8 cellular contexts compared by ENCODE assay signal in genomic region chr10:6647811-6648526, GRCh38.
DNase-seq lines count a peak whose midpoint lies in the region; ATAC-seq and TF ChIP-seq lines count a peak whose summit lies in the region.

No MANE protein-coding gene starts in this region.

- no peaks in the 10 kb centered on the region for H3K36me3 Mint-ChIP-seq in natural killer cell treated with Interleukin-12 subunit alpha and Interleukin-12 subunit beta and Interleukin-15 and Interleukin-18, amount 100 ng/mL, for 72 hours

- H3K4me3 ChIP-seq in Loucy (ENCODE audit: low read length, poor library complexity, severe bottlenecking) = no peak overlapping the region
- H3K4me3 ChIP-seq in dorsolateral prefrontal cortex = peak overlapping the region in 3 of 59 donors; percentile 13 to 44 (median 33)
- H3K4me3 ChIP-seq in tibial nerve = no peak overlapping the region

- H3K4me1 Mint-ChIP-seq in natural killer cell treated with Interleukin-12 subunit alpha and Interleukin-12 subunit beta and Interleukin-15 and Interleukin-18, amount 100 ng/mL, for 72 hours (ENCODE audit: low read depth in 2 of 2) = peaks cover 28 to 36% of the 10 kb centered on the region in 2 donors

- H3K9me3 Mint-ChIP-seq in natural killer cell treated with Interleukin-12 subunit alpha and Interleukin-12 subunit beta and Interleukin-15 and Interleukin-18, amount 100 ng/mL, for 72 hours = no peaks in the 10 kb centered on the region

- H3K27ac Mint-ChIP-seq in natural killer cell treated with Interleukin-12 subunit alpha and Interleukin-12 subunit beta and Interleukin-15 and Interleukin-18, amount 100 ng/mL, for 72 hours = peak overlapping the region; percentile 20 to 91

- H3K36me3 ChIP-seq in Loucy (ENCODE audit: insufficient read depth, low read length) = no peaks in the 10 kb centered on the region
- H3K36me3 ChIP-seq in tibial nerve = no peaks in the 10 kb centered on the region

- 52 to 56% methylated on average over 13 of the region's 13 CpGs for WGBS in tibial nerve, 2 donors

- no peak overlapping the region for H3K4me2 ChIP-seq in Loucy (ENCODE audit: low read depth, low read length, poor library complexity, severe bottlenecking)

- no peak for TF ChIP-seq POLR2A in tibial nerve (IDR thresholded peaks at IDR 0.05)

- peak overlapping the region in 19 of 59 donors; percentile 15 to 71 (median 53) for H3K27ac ChIP-seq in dorsolateral prefrontal cortex
- no peak overlapping the region for H3K27ac ChIP-seq in tibial nerve

- TF ChIP-seq CTCF in Loucy (conservative IDR thresholded peaks at IDR 0.05; ENCODE audit: low read length) (peak; percentile 93), dorsolateral prefrontal cortex (IDR thresholded peaks at IDR 0.05 in 54 of 56, conservative IDR thresholded peaks at IDR 0.05 in 2 of 56; ENCODE audit: low read depth in 1 of 56, partially characterized antibody in 56 of 56) (peak; percentile 35 to 92 (median 77)), tibial nerve (IDR thresholded peaks at IDR 0.05) (peak in 4 of 5 experiments; percentile 23 to 59 (median 36))

- no peak overlapping the region for H3K9ac ChIP-seq in Loucy (ENCODE audit: low read depth, low read length, poor library complexity, severe bottlenecking)

- H3K4me1 ChIP-seq in Loucy (ENCODE audit: insufficient read depth, low read length, poor library complexity, severe bottlenecking) = peaks cover 20% of the 10 kb centered on the region
- H3K4me1 ChIP-seq in tibial nerve = no peaks in the 10 kb centered on the region

- H3K9me3 ChIP-seq in Loucy (ENCODE audit: insufficient read depth, low read depth, low read length) (no peaks in the 10 kb centered on the region), tibial nerve (no peaks in the 10 kb centered on the region)

- H3K4me3 Mint-ChIP-seq in natural killer cell treated with Interleukin-12 subunit alpha and Interleukin-12 subunit beta and Interleukin-15 and Interleukin-18, amount 100 ng/mL, for 72 hours = peak overlapping the region; percentile 4

- TF ChIP-seq EP300 in tibial nerve (IDR thresholded peaks at IDR 0.05) = no peak

- H2AFZ ChIP-seq in Loucy (ENCODE audit: low read length) = no peak overlapping the region

- no peaks in the 10 kb centered on the region for H3K79me2 ChIP-seq in Loucy (ENCODE audit: insufficient read depth, low read length)

- peak in 12 of 14 donors; percentile 1 to 66 (median 28) for DNase-seq in C1 segment of cervical spinal cord (lab: John Stamatoyannopoulos, UW)
- peak; percentile 58 to 62 for DNase-seq in activated CD4-positive, alpha-beta T cell treated with anti-CD3 and anti-CD28 coated beads, Interleukin-2, amount 50 U/mL, for 4 hours
- peak; percentile 7 to 75 (median 58) for DNase-seq in dorsolateral prefrontal cortex
- DNase-seq in natural killer cell treated with Interleukin-12 subunit alpha and Interleukin-12 subunit beta and Interleukin-15 and Interleukin-18, amount 100 ng/mL, for 72 hours (ENCODE audit: low spot score) = peak; percentile 75
- DNase-seq in tibial nerve (ENCODE audit: low spot score in 2 of 2) = peak in 1 of 2 donors; percentile 23
- DNase-seq in NCI-H1092 (lab: John Stamatoyannopoulos, UW) = no peak

- intact Hi-C loops in dorsolateral prefrontal cortex (cut with DNase I) = loop anchor here (1.0 to 10.0 kb wide), 6 partner anchors 36 to 201 kb away; partner anchors contain the start of gene PRKCQ (in 2 of the 2)

- ATAC-seq in GM19455 (IDR thresholded peaks at IDR 0.05; ENCODE audit: unreplicated experiment) = peak; percentile 90
- peak; percentile 88 to 90 for ATAC-seq in natural killer cell treated with Interleukin-12 subunit alpha and Interleukin-12 subunit beta and Interleukin-15 and Interleukin-18, amount 100 ng/mL, for 72 hours

- H4K20me1 ChIP-seq in Loucy (ENCODE audit: insufficient read depth, low read length, poor library complexity, severe bottlenecking) = no peaks in the 10 kb centered on the region

- H3K27me3 ChIP-seq in Loucy (ENCODE audit: insufficient read depth, low read length, poor library complexity, severe bottlenecking) (no peaks in the 10 kb centered on the region), dorsolateral prefrontal cortex (peaks cover 0 to 11% (median 0%) of the 10 kb centered on the region in 45 donors), tibial nerve (no peaks in the 10 kb centered on the region)

- H3K27me3 Mint-ChIP-seq in natural killer cell treated with Interleukin-12 subunit alpha and Interleukin-12 subunit beta and Interleukin-15 and Interleukin-18, amount 100 ng/mL, for 72 hours = no peaks in the 10 kb centered on the region

- H3F3A ChIP-seq in Loucy (ENCODE audit: low read depth) = 0 out of 2 replicates have a peak, but pooled peaks cover 4% of the 10 kb centered on the region

- no peaks in the 10 kb centered on the region for H3K9me2 ChIP-seq in Loucy (replicated peaks; ENCODE audit: low read depth, low read length)

Comparison
In these comparisons a context has a peak if more than half of its experiments do, and no peak if none do; other contexts are left out.
1. CTCF ChIP-seq: peak in every context shown above with its lines; median percentile 93 in Loucy; 77 in dorsolateral prefrontal cortex; 36 in tibial nerve.